ENCODE assay signal across 11 cellular contexts in the genomic region with DNA sequence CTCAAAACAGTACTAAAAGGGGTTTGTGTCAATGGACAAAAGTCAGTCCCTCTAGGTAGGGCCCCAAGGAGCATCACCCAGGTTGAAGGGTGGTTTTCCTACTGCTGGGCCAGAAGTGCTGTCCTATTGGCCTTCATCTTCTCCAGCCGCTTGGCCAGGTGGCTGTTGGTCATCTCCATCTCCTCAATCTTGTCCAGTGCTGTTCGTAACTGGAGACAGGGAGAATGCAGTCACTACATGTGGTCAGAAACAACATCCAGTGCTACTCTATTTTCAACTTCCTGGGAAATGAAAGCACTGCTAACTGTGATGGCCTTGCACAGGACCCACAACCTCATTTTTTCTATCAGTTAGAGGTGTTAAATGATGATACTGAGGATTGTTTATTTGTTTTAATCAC.
DNase-seq lines count a peak whose midpoint lies in the region; ATAC-seq and TF ChIP-seq lines count a peak whose summit lies in the region.
"Had no signal": no experiment of that assay in that cellular context is flagged by ENCODE, and none has a peak within 500 bp of the region (broad histone marks: within the 10 kb centered on the region; RNA-seq: fewer than 3 reads in every experiment).

No MANE protein-coding gene starts in this region.

- no peaks in the 10 kb centered on the region for H3K27me3 ChIP-seq in PC-3 (ENCODE audit: low read length)
- H3K27me3 ChIP-seq in esophagus muscularis mucosa, result no peaks in the 10 kb centered on the region
- no peaks in the 10 kb centered on the region for H3K27me3 ChIP-seq in sigmoid colon
- H3K27me3 ChIP-seq in left lung, result no peaks in the 10 kb centered on the region

- no peaks in the 10 kb centered on the region for H3K9me2 ChIP-seq in PC-3 (replicated peaks; ENCODE audit: low read length)

- no peak overlapping the region for H3K4me2 ChIP-seq in PC-3 (ENCODE audit: low read length)

- intact Hi-C loops in PC-3 (cut with micrococcal nuclease), result loop anchor here (2.0 kb wide), 1 partner anchor 159 kb away; no protein-coding TSS in a partner anchor
- intact Hi-C loops in esophagus muscularis mucosa (cut with DNase I), result no loop called here
- intact Hi-C loops in sigmoid colon (cut with DNase I), result no loop called here
- intact Hi-C loops in left lung (cut with DNase I), result no loop called here

- CTCF ChIA-PET in PC-3 (lab: Charles Lee), result no interaction called here

- H3K4me1 ChIP-seq in PC-3 (ENCODE audit: insufficient read depth, low read length), result peaks cover 29% of the 10 kb centered on the region
- peaks cover 41 to 55% (median 45%) of the 10 kb centered on the region in 4 donors for H3K4me1 ChIP-seq in esophagus muscularis mucosa
- H3K4me1 ChIP-seq in sigmoid colon, result peaks cover 0 to 36% (median 18%) of the 10 kb centered on the region in 4 donors
- H3K4me1 ChIP-seq in left lung, result peaks cover 7 to 21% of the 10 kb centered on the region in 2 donors

- no peak for ATAC-seq in PC-3
- ATAC-seq in left lung, result no peak
- ATAC-seq in GM18861 (IDR thresholded peaks at IDR 0.05; ENCODE audit: unreplicated experiment), result no peak
- ATAC-seq: naive thymus-derived CD4-positive, alpha-beta T cell had no signal

- no TSS peak for BruUV-seq in PC-3 (replicated peaks; lab: Mats Ljungman, UMichigan)

- H3K4me3 ChIP-seq in PC-3 (ENCODE audit: low read length) (no peak overlapping the region), esophagus muscularis mucosa (no peak overlapping the region), sigmoid colon (no peak overlapping the region), left lung (no peak overlapping the region)

- TF ChIP-seq POLR2A in esophagus muscularis mucosa (IDR thresholded peaks at IDR 0.05; ENCODE audit: low read depth) (no peak), sigmoid colon (IDR thresholded peaks at IDR 0.05) (no peak)

- DNase-seq in PC-3 (no peak), esophagus muscularis mucosa (ENCODE audit: extremely low spot score) (no peak), sigmoid colon (no peak), left lung (no peak), AG08395 (ENCODE audit: low spot score) (no peak), HT-29 (ENCODE audit: low spot score) (no peak)
- DNase-seq: activated CD4-positive, alpha-beta T cell treated with anti-CD3 and anti-CD28 coated beads, Interleukin-2, amount 10 ng/mL, durations not matched to agents 7 days and 5 days; COR-L47; naive thymus-derived CD4-positive, alpha-beta T cell had no signal

- no peak for TF ChIP-seq CTCF in C4-2B (conservative IDR thresholded peaks at IDR 0.05)
- TF ChIP-seq CTCF in PC-3 (conservative IDR thresholded peaks at IDR 0.05; ENCODE audit: low read depth, low read length), result no peak
- TF ChIP-seq CTCF in esophagus muscularis mucosa (IDR thresholded peaks at IDR 0.05), result no peak
- no peak for TF ChIP-seq CTCF in sigmoid colon (IDR thresholded peaks at IDR 0.05)
- TF ChIP-seq CTCF in left lung (IDR thresholded peaks at IDR 0.05), result no peak

- H3K27ac ChIP-seq in C4-2B, result peak overlapping the region; percentile 52
- peak overlapping the region; percentile 65 for H3K27ac ChIP-seq in PC-3 (ENCODE audit: low read length)
- peak overlapping the region; percentile 56 to 70 (median 63) for H3K27ac ChIP-seq in esophagus muscularis mucosa (replicated peaks in 1 of 4)
- H3K27ac ChIP-seq in sigmoid colon, result peak overlapping the region; percentile 47 to 70 (median 68)
- H3K27ac ChIP-seq in left lung, result peak overlapping the region in 1 of 2 donors; percentile 67

- WGBS in esophagus muscularis mucosa, result 88% methylated on average over 2 of the region's 2 CpGs
- 94 to 97% methylated on average over 2 of the region's 2 CpGs for WGBS in sigmoid colon, 2 donors

- POLR2A ChIA-PET in PC-3 (lab: Charles Lee; ENCODE audit: unreplicated experiment), result no interaction called here

- H3K36me3 ChIP-seq in PC-3 (ENCODE audit: low read depth, low read length) (peaks cover 64% of the 10 kb centered on the region), esophagus muscularis mucosa (peaks cover 16 to 81% (median 52%) of the 10 kb centered on the region in 4 donors), sigmoid colon (peaks cover 5 to 76% (median 33%) of the 10 kb centered on the region in 4 donors), left lung (peaks cover 0 to 99% of the 10 kb centered on the region in 2 donors)

- no peak overlapping the region for H2AFZ ChIP-seq in PC-3 (ENCODE audit: low read length)

- H3K9ac ChIP-seq in PC-3 (ENCODE audit: low read length), result no peak overlapping the region

- H3K9me3 ChIP-seq in PC-3 (ENCODE audit: low read length) (no peaks in the 10 kb centered on the region), esophagus muscularis mucosa (no peaks in the 10 kb centered on the region), sigmoid colon (no peaks in the 10 kb centered on the region), left lung (no peaks in the 10 kb centered on the region)

- no peaks in the 10 kb centered on the region for H3K79me2 ChIP-seq in PC-3 (ENCODE audit: low read length)

- no peaks in the 10 kb centered on the region for H4K20me1 ChIP-seq in PC-3 (ENCODE audit: low read length)

- peaks cover 8% of the 10 kb centered on the region for H3F3A ChIP-seq in PC-3 (ENCODE audit: low read length, unreplicated experiment)

- TF ChIP-seq EP300 in esophagus muscularis mucosa (IDR thresholded peaks at IDR 0.05) (no peak), sigmoid colon (IDR thresholded peaks at IDR 0.05) (no peak)
